ENCODE assay signal across 18 cellular contexts in the genomic region with DNA sequence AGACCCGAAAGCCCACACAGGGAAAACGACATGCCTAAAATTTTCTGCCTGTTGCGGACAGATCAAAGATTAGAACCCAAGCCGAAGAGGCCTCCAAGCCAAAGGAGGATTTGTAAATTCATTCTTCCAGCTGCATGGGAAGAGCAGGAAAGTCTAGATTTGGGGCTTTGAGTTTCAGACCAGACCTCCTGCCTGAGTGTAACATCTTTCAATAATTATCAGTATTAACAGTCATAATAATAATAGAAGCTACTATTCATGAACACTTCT. TPM values are rescaled to one million over a fixed set of nuclear protein-coding genes. Genes with fewer than 3 reads are reported as not detected.
A peak's percentile ranks its signal among the peaks of the same experiment; 100 is the strongest.
DNase-seq lines count a peak whose midpoint lies in the region; ATAC-seq, FAIRE-seq and TF ChIP-seq lines count a peak whose summit lies in the region.
"Had no signal": no experiment of that assay in that cellular context is flagged by ENCODE, and none has a peak within 500 bp of the region (broad histone marks: within the 10 kb centered on the region; RNA-seq: fewer than 3 reads in every experiment).

No MANE protein-coding gene starts in this region.

- H3K79me2 ChIP-seq in parathyroid adenoma, result peaks cover 14% of the 10 kb centered on the region

- no peak overlapping the region for H3K56ac ChIP-seq in IMR-90 (ENCODE audit: extremely low read depth, insufficient read depth, low read length)

- H3K27ac ChIP-seq in IMR-90 (ENCODE audit: insufficient read depth, low read length) (no peak overlapping the region), dorsolateral prefrontal cortex (peak overlapping the region in 35 of 59 donors; percentile 6 to 97 (median 82)), parathyroid adenoma (peak overlapping the region; percentile 55), thoracic aorta (peak overlapping the region; percentile 95 to 98)
- H3K27ac ChIP-seq: neural progenitor cell, testis had no signal

- H3K4me2 ChIP-seq in IMR-90 (ENCODE audit: low read depth, low read length), result no peak overlapping the region
- H3K4me2 ChIP-seq in parathyroid adenoma (ENCODE audit: low read length), result no peak overlapping the region
- H3K4me2 ChIP-seq: GM23338, neural progenitor cell had no signal

- H2AK5ac ChIP-seq in IMR-90 (ENCODE audit: low read depth, low read length), result no peak overlapping the region

- no peak overlapping the region for H3K4ac ChIP-seq in IMR-90 (ENCODE audit: low read depth, low read length)

- no peaks in the 10 kb centered on the region; the same call in 1 of the 2 replicates for H3K9me1 ChIP-seq in IMR-90 (ENCODE audit: insufficient read depth, low read length)

- in situ Hi-C loops in IMR-90 (cut with MboI; ENCODE audit: low sequenced_read_pairs) (loop anchor here (25.0 kb wide), 1 partner anchor 765 kb away; no protein-coding TSS in a partner anchor), HAP-1 (cut with MboI; ENCODE audit: low sequenced_read_pairs) (no loop called here)

- H3K36me3 ChIP-seq in IMR-90 (ENCODE audit: control insufficient read depth, insufficient read depth, low read length), result no peaks in the 10 kb centered on the region
- no peaks in the 10 kb centered on the region for H3K36me3 ChIP-seq in parathyroid adenoma (ENCODE audit: control insufficient read depth, insufficient read depth, low read length)
- no peaks in the 10 kb centered on the region for H3K36me3 ChIP-seq in thoracic aorta
- no peaks in the 10 kb centered on the region for H3K36me3 ChIP-seq in HAP-1 (replicated peaks)
- H3K36me3 ChIP-seq: neural progenitor cell had no signal

- no CpG with 5 or more reads among the region's 4 CpGs for WGBS in IMR-90 (ENCODE audit: extremely low coverage in 2 of 2, insufficient read length in 1 of 2), 2 experiments

- H4K5ac ChIP-seq in IMR-90 (ENCODE audit: low read depth, low read length), result no peak overlapping the region

- CTCF ChIA-PET in IMR-90 (lab: Yijun Ruan, JAX), result interaction anchor here (1.7 kb wide), 1 partner anchor 12 kb away, joined by 3 read pairs; no protein-coding TSS in a partner anchor

- H2AK9ac ChIP-seq in IMR-90 (replicated peaks; ENCODE audit: low read depth, low read length, poor library complexity), result no peak overlapping the region

- peak overlapping the region; percentile 36; the same call in 1 of the 2 replicates for H2BK120ac ChIP-seq in IMR-90 (ENCODE audit: low read depth, low read length)

- no peak overlapping the region for H2BK20ac ChIP-seq in IMR-90 (ENCODE audit: low read depth, low read length)

- no TSS peak for BruUV-seq in IMR-90 (replicated peaks; lab: Mats Ljungman, UMichigan)

- H4K91ac ChIP-seq in IMR-90 (ENCODE audit: insufficient read depth, low read depth, low read length), result no peak overlapping the region

- no peak overlapping the region for H3K9ac ChIP-seq in IMR-90 (ENCODE audit: low read depth, low read length)
- no peak overlapping the region for H3K9ac ChIP-seq in parathyroid adenoma
- H3K9ac ChIP-seq: neural progenitor cell had no signal

- FAIRE-seq in RCC 7860 (lab: Jason Lieb, UNC), result no peak

- H4K20me1 ChIP-seq in IMR-90 (ENCODE audit: insufficient read depth, low read length), result no peaks in the 10 kb centered on the region

- H3K23ac ChIP-seq in IMR-90 (ENCODE audit: low read depth, low read length), result no peak overlapping the region

- POLR2A ChIA-PET in IMR-90 (lab: Charles Lee; ENCODE audit: unreplicated experiment), result no interaction called here

- H2AFZ ChIP-seq in IMR-90 (replicated peaks; ENCODE audit: low read length, poor library complexity), result no peak overlapping the region
- no peak overlapping the region for H2AFZ ChIP-seq in parathyroid adenoma
- H2AFZ ChIP-seq: neural progenitor cell had no signal

- no peak for TF ChIP-seq CTCF in IMR-90 (conservative IDR thresholded peaks at IDR 0.05; ENCODE audit: low read depth, low read length)
- no peak for TF ChIP-seq CTCF in dorsolateral prefrontal cortex (IDR thresholded peaks at IDR 0.05 in 54 of 56, conservative IDR thresholded peaks at IDR 0.05 in 2 of 56; ENCODE audit: low read depth in 1 of 56, partially characterized antibody in 56 of 56)
- no peak for TF ChIP-seq CTCF in parathyroid adenoma (IDR thresholded peaks at IDR 0.05)
- no peak for TF ChIP-seq CTCF in thoracic aorta (IDR thresholded peaks at IDR 0.05)

- TF ChIP-seq POLR2A in IMR-90 (IDR thresholded peaks at IDR 0.05; ENCODE audit: low read depth, low read length), result no peak

- 0 out of 3 replicates have a peak overlapping the region, but pooled peaks have one; percentile 35 for H2BK15ac ChIP-seq in IMR-90 (ENCODE audit: low read depth, low read length)

- dilution Hi-C loops in IMR-90 (cut with HindIII; ENCODE audit: low sequenced_read_pairs, unreplicated experiment), result no loop called here

- no peak overlapping the region; a peak in 1 of 4 replicates for H4K8ac ChIP-seq in IMR-90 (ENCODE audit: low read depth in 2 of 2, low read length in 2 of 2)

- no peak for TF ChIP-seq RAD21 in IMR-90 (IDR thresholded peaks at IDR 0.05; ENCODE audit: low read length)

- no peak overlapping the region for H3K14ac ChIP-seq in IMR-90 (replicated peaks; ENCODE audit: low read depth, low read length)

- H3K9me3 ChIP-seq in IMR-90 (ENCODE audit: control insufficient read depth, insufficient read depth, low read length) (no peaks in the 10 kb centered on the region), parathyroid adenoma (ENCODE audit: control insufficient read depth, low read length) (no peaks in the 10 kb centered on the region), thoracic aorta (no peaks in the 10 kb centered on the region), HAP-1 (no peaks in the 10 kb centered on the region)
- H3K9me3 ChIP-seq: testis had no signal

- intact Hi-C loops in IMR-90 (cut with micrococcal nuclease), result loop anchor here (10.0 kb wide), 1 partner anchor 772 kb away; no protein-coding TSS in a partner anchor
- intact Hi-C loops in dorsolateral prefrontal cortex (cut with DNase I), result no loop called here

- no peak overlapping the region for H3K18ac ChIP-seq in IMR-90 (ENCODE audit: low read depth, low read length)

- peaks cover 15 to 17% of the 10 kb centered on the region in 2 experiments for H3K79me1 ChIP-seq in IMR-90 (ENCODE audit: low read depth in 1 of 2, low read length in 2 of 2)

- H2BK5ac ChIP-seq in IMR-90 (ENCODE audit: low read depth, low read length, poor library complexity, severe bottlenecking), result no peak overlapping the region

- DNase-seq in IMR-90 (no peak), dorsolateral prefrontal cortex (no peak), thoracic aorta (ENCODE audit: low spot score) (no peak), RCC 7860 (ENCODE audit: low spot score) (no peak), activated T-cell treated with anti-CD3 and anti-CD28 coated beads for 4 hours (no peak), HAP-1 (ENCODE audit: low spot score in 2 of 2) (no peak), KG1 (lab: John Stamatoyannopoulos, UW) (no peak)
- DNase-seq: activated effector memory CD4-positive, alpha-beta T cell treated with Interleukin-2 at 50 U/mL for 16 hours; CD4-positive, alpha-beta memory T cell; GDM1; MM.1S; stimulated activated CD8-positive, alpha-beta memory T cell treated with anti-CD3 and anti-CD28 coated beads, Interleukin-4, amount 100 ng/mL, for 48 hours had no signal

- peaks cover 11% of the 10 kb centered on the region for H3K4me1 ChIP-seq in IMR-90 (ENCODE audit: control insufficient read depth, insufficient read depth, low read length)
- peaks cover 20% of the 10 kb centered on the region for H3K4me1 ChIP-seq in parathyroid adenoma
- peaks cover 9 to 41% of the 10 kb centered on the region in 2 donors for H3K4me1 ChIP-seq in thoracic aorta (ENCODE audit: control insufficient read depth in 1 of 2, low read depth in 2 of 2)
- no peaks in the 10 kb centered on the region for H3K4me1 ChIP-seq in HAP-1

- H3K4me3 ChIP-seq in IMR-90 (ENCODE audit: insufficient read depth, low read depth, low read length) (no peak overlapping the region), dorsolateral prefrontal cortex (no peak overlapping the region), parathyroid adenoma (ENCODE audit: low read depth, low read length) (no peak overlapping the region), thoracic aorta (peak overlapping the region; percentile 68), HAP-1 (no peak overlapping the region)
- H3K4me3 ChIP-seq: GM23338, neural progenitor cell, testis had no signal

- H3K27me3 ChIP-seq in IMR-90 (ENCODE audit: control insufficient read depth, insufficient read depth, low read length) (peaks cover 2% of the 10 kb centered on the region; the same call in 1 of the 2 replicates), dorsolateral prefrontal cortex (peaks cover 0 to 42% (median 0%) of the 10 kb centered on the region in 45 donors), parathyroid adenoma (ENCODE audit: control insufficient read depth, insufficient read depth, low read length) (no peaks in the 10 kb centered on the region), thoracic aorta (replicated peaks; ENCODE audit: insufficient read depth) (no peaks in the 10 kb centered on the region), HAP-1 (ENCODE audit: low read depth) (peaks cover 5% of the 10 kb centered on the region; the same call in 1 of the 2 replicates)
- H3K27me3 ChIP-seq: testis had no signal

- ATAC-seq in IMR-90 (ENCODE audit: low read depth), result no peak
- ATAC-seq in thoracic aorta (ENCODE audit: insufficient number of reproducible peaks, low FRiP score, low read depth), result no peak
- ATAC-seq: GM23338, left lobe of liver had no signal

TF ChIP-seq in IMR-90, 13 proteins besides CTCF, POLR2A, EP300 and RAD21 (continues in another document):
- TF ChIP-seq NFE2L2 (IDR thresholded peaks at IDR 0.05; ENCODE audit: low read depth, low read length) (no peak), RFX5 (IDR thresholded peaks at IDR 0.05; ENCODE audit: low read depth, low read length) (no peak), CHD1 (IDR thresholded peaks at IDR 0.05; ENCODE audit: low read depth, low read length) (no peak), MAFK (IDR thresholded peaks at IDR 0.05; ENCODE audit: low read depth, low read length) (no peak), MAZ (IDR thresholded peaks at IDR 0.05; ENCODE audit: borderline replicate concordance, low read depth, low read length) (no peak), MXI1 (IDR thresholded peaks at IDR 0.05; ENCODE audit: borderline replicate concordance, low read depth, low read length) (no peak)
- TF ChIP-seq, protein P1, sequence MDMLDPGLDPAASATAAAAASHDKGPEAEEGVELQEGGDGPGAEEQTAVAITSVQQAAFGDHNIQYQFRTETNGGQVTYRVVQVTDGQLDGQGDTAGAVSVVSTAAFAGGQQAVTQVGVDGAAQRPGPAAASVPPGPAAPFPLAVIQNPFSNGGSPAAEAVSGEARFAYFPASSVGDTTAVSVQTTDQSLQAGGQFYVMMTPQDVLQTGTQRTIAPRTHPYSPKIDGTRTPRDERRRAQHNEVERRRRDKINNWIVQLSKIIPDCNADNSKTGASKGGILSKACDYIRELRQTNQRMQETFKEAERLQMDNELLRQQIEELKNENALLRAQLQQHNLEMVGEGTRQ (IDR thresholded peaks at IDR 0.05; ENCODE audit: low read depth, low read length), result no peak

RNA-seq across cellular contexts. Expression of a gene that starts 1.7 kb away (rescaled TPM):
- total RNA-seq in IMR-90 (2012; rRNA removed), result 12.8 and 12.9 TPM in 2 replicates
- polyA plus RNA-seq in IMR-90 (2012; rRNA removed), result 25.8 and 26.5 TPM in 2 replicates
- polyA plus RNA-seq in IMR-90 (2012; cell fraction: cytosol; rRNA removed), result 20.3 and 36.5 TPM in 2 replicates
- polyA plus RNA-seq in IMR-90 (2012; cell fraction: nucleus; rRNA removed; ENCODE audit: low replicate concordance), result 9.3 and 17.5 TPM in 2 replicates
- total RNA-seq in dorsolateral prefrontal cortex, result 100 to 1,000 TPM in 112 of 120 experiments, 10 to 100 TPM in 8; 76.6 to 246 (median 132) TPM
- total RNA-seq in thoracic aorta, result 100 to 1,000 TPM; 108 to 172 TPM
- total RNA-seq: CD4-positive, alpha-beta memory T cell; mononuclear cell had no signal
- polyA plus RNA-seq: CD4-positive, alpha-beta memory T cell had no signal
